ENCODE assay signal across 22 cellular contexts in the genomic region with DNA sequence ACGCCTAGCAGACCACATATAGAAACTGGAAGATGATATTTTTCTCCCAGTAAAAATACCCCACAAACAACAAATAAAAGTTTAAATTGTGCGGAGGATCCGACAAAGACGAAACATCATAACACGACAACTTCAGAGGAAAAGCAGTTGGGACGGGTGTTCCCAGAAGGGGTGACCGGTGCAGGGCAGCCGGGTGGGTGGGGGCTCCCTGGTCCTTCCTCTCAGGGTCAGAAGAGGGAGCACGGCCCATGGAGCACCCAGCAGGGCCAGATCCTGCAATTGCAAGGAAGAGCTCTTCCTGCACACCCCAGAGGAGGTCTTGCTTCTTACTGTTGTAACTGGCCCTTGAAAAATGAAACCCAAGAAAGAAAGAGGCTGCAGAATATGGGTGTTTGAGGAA.
DNase-seq lines count a peak whose midpoint lies in the region; ATAC-seq, FAIRE-seq and TF ChIP-seq lines count a peak whose summit lies in the region.
"Had no signal": no experiment of that assay in that cellular context is flagged by ENCODE, and none has a peak within 500 bp of the region (broad histone marks: within the 10 kb centered on the region; RNA-seq: fewer than 3 reads in every experiment).

No MANE protein-coding gene starts in this region.

- peaks cover 50% of the 10 kb centered on the region for H3K4me1 ChIP-seq in BLaER1
- H3K4me1 ChIP-seq in K562 (replicated peaks in 1 of 2; ENCODE audit: control insufficient read depth in 2 of 2, insufficient read depth in 2 of 2, low read length in 2 of 2) = no peaks in the 10 kb centered on the region; a peak in 1 of 5 replicates

- H3K9me1 ChIP-seq in K562 (ENCODE audit: control insufficient read depth, insufficient read depth, low read length) = no peaks in the 10 kb centered on the region

- H3K27me3 ChIP-seq in BLaER1 (no peaks in the 10 kb centered on the region), H7 (ENCODE audit: control insufficient read depth, insufficient read depth, low read length) (no peaks in the 10 kb centered on the region; the same call in 1 of the 2 replicates), K562 (ENCODE audit: control insufficient read depth in 2 of 2, insufficient read depth in 2 of 2, low read length in 2 of 2) (peaks cover 0 to 8% of the 10 kb centered on the region in 2 experiments; a peak in 2 of 5 replicates)

- WGBS in K562 (ENCODE audit: insufficient coverage, low coverage, missing lambda C conversion rate) = 47% methylated on average over 2 of the region's 9 CpGs

- DNase-seq in H7 (peak; percentile 35), K562 (ENCODE audit: extremely low read depth in 1 of 4, low spot score in 3 of 4) (no peak), mesenteric fat pad (ENCODE audit: low spot score) (peak; percentile 59), NCI-H524 (lab: John Stamatoyannopoulos, UW) (no peak), activated T-cell treated with anti-CD3 and anti-CD28 coated beads for 4 hours (no peak)
- no peak for DNase-seq in activated T-cell treated with anti-CD3 and anti-CD28 coated beads, Interleukin-2, amount 50 U/mL, for 24 hours
- DNase-seq in T-helper 2 cell treated with Interferon-gamma antibody and Interleukin-4, amounts not matched to agents 5 μg/mL and 100 μg/mL, for 36 hours (ENCODE audit: low spot score) = no peak
- DNase-seq: C1 segment of cervical spinal cord; Calu3; CD4-positive, alpha-beta memory T cell; COR-L47; DMS53; DND-41; H9 had no signal

- H3K9me3 ChIP-seq in BLaER1 (no peaks in the 10 kb centered on the region), K562 (replicated peaks; ENCODE audit: control insufficient read depth, insufficient read depth, low read depth, low read length) (no peaks in the 10 kb centered on the region)

- H3K4me2 ChIP-seq in BLaER1 = peak overlapping the region; percentile 64
- H3K4me2 ChIP-seq in K562 (ENCODE audit: insufficient read depth, low read length) = no peak overlapping the region

- no peaks in the 10 kb centered on the region for H3K36me3 Mint-ChIP-seq in activated T-cell treated with anti-CD3 and anti-CD28 coated beads, Interleukin-2, amount 50 U/mL, for 24 hours (ENCODE audit: low read depth)
- H3K36me3 Mint-ChIP-seq in T-helper 2 cell treated with Interferon-gamma antibody and Interleukin-4, amounts not matched to agents 5 μg/mL and 100 μg/mL, for 36 hours (ENCODE audit: low read depth) = no peaks in the 10 kb centered on the region
- H3K36me3 Mint-ChIP-seq: CD4-positive, alpha-beta memory T cell had no signal

- in situ Hi-C loops in K562 (cut with MboI) = no loop called here

- H3K4me3 Mint-ChIP-seq in activated T-cell treated with anti-CD3 and anti-CD28 coated beads, Interleukin-2, amount 50 U/mL, for 24 hours = no peak overlapping the region
- no peak overlapping the region for H3K4me3 Mint-ChIP-seq in T-helper 2 cell treated with Interferon-gamma antibody and Interleukin-4, amounts not matched to agents 5 μg/mL and 100 μg/mL, for 36 hours
- H3K4me3 Mint-ChIP-seq: B cell, H9 had no signal

- intact Hi-C loops in K562 (cut with micrococcal nuclease) = loop anchor here (5.0 to 10.0 kb wide), 2 partner anchors 102 to 160 kb away; no protein-coding TSS in a partner anchor

- H4K20me1 ChIP-seq in BLaER1 (no peaks in the 10 kb centered on the region), K562 (replicated peaks; ENCODE audit: control insufficient read depth, insufficient read depth, low read length) (no peaks in the 10 kb centered on the region)

- H3K36me3 ChIP-seq in BLaER1 (no peaks in the 10 kb centered on the region), H7 (replicated peaks; ENCODE audit: control insufficient read depth, insufficient read depth, low read length) (no peaks in the 10 kb centered on the region), K562 (ENCODE audit: control insufficient read depth, insufficient read depth, low read length) (no peaks in the 10 kb centered on the region)

- H3K4me3 ChIP-seq in BLaER1 (no peak overlapping the region), H7 (ENCODE audit: insufficient read depth, low read depth, low read length) (no peak overlapping the region), K562 (no peak overlapping the region)

- H2AFZ ChIP-seq in K562 (ENCODE audit: low read depth, low read length) = no peak overlapping the region

- no peak for TF ChIP-seq EP300 in K562 (IDR thresholded peaks at IDR 0.05; ENCODE audit: low read length)

- TF ChIP-seq CTCF in K562 (IDR thresholded peaks at IDR 0.05 in 2 of 3, conservative IDR thresholded peaks at IDR 0.05 in 1 of 3; ENCODE audit: insufficient read depth in 2 of 3, low read depth in 1 of 3, low read length in 3 of 3) = no peak

- H3K27me3 Mint-ChIP-seq in activated T-cell treated with anti-CD3 and anti-CD28 coated beads, Interleukin-2, amount 50 U/mL, for 24 hours = no peaks in the 10 kb centered on the region
- H3K27me3 Mint-ChIP-seq in T-helper 2 cell treated with Interferon-gamma antibody and Interleukin-4, amounts not matched to agents 5 μg/mL and 100 μg/mL, for 36 hours (ENCODE audit: low read depth) = no peaks in the 10 kb centered on the region
- H3K27me3 Mint-ChIP-seq: B cell; CD4-positive, alpha-beta memory T cell had no signal

- ATAC-seq in K562 = peak; percentile 39; the same call in 1 of the 3 replicates
- ATAC-seq: HCT116 had no signal

- no TSS peak for BruUV-seq in K562 (replicated peaks; lab: Mats Ljungman, UMichigan)

- no peak for TF ChIP-seq RAD21 in K562 (CRISPR knock-in tag; conservative IDR thresholded peaks at IDR 0.05 in 1 of 2, IDR thresholded peaks at IDR 0.05 in 1 of 2)

- H3K79me2 ChIP-seq in K562 (ENCODE audit: control insufficient read depth, insufficient read depth, low read length) = no peaks in the 10 kb centered on the region

- TF ChIP-seq POLR2A in K562 (conservative IDR thresholded peaks at IDR 0.05) = no peak

- no peak overlapping the region for H3K27ac ChIP-seq in BLaER1
- H3K27ac ChIP-seq in K562 (ENCODE audit: extremely low read depth, low read depth, low read length) = no peak overlapping the region
- H3K27ac ChIP-seq: 22Rv1 had no signal

- H3K27ac Mint-ChIP-seq in activated T-cell treated with anti-CD3 and anti-CD28 coated beads, Interleukin-2, amount 50 U/mL, for 24 hours = no peak overlapping the region
- H3K27ac Mint-ChIP-seq in T-helper 2 cell treated with Interferon-gamma antibody and Interleukin-4, amounts not matched to agents 5 μg/mL and 100 μg/mL, for 36 hours = no peak overlapping the region
- H3K27ac Mint-ChIP-seq: B cell; CD4-positive, alpha-beta memory T cell had no signal

- no peaks in the 10 kb centered on the region for H3K9me3 Mint-ChIP-seq in activated T-cell treated with anti-CD3 and anti-CD28 coated beads, Interleukin-2, amount 50 U/mL, for 24 hours
- no peaks in the 10 kb centered on the region for H3K9me3 Mint-ChIP-seq in T-helper 2 cell treated with Interferon-gamma antibody and Interleukin-4, amounts not matched to agents 5 μg/mL and 100 μg/mL, for 36 hours
- H3K9me3 Mint-ChIP-seq: H9 had no signal

- CTCF ChIA-PET in K562 (lab: Yijun Ruan, JAX; ENCODE audit: low intra/inter-chr PET ratio) = no interaction called here

- H3K4me1 Mint-ChIP-seq in activated T-cell treated with anti-CD3 and anti-CD28 coated beads, Interleukin-2, amount 50 U/mL, for 24 hours (ENCODE audit: low read depth) = no peaks in the 10 kb centered on the region
- no peaks in the 10 kb centered on the region for H3K4me1 Mint-ChIP-seq in T-helper 2 cell treated with Interferon-gamma antibody and Interleukin-4, amounts not matched to agents 5 μg/mL and 100 μg/mL, for 36 hours (ENCODE audit: low read depth)
- H3K4me1 Mint-ChIP-seq: B cell; CD4-positive, alpha-beta memory T cell had no signal

- H3K9ac ChIP-seq in BLaER1 (no peak overlapping the region), K562 (ENCODE audit: insufficient read depth in 1 of 2, low read depth in 2 of 2, low read length in 2 of 2) (no peak overlapping the region)

- POLR2A ChIA-PET in K562 (lab: Yijun Ruan, JAX) = interaction anchor here (0.6 to 1.1 kb wide), 2 partner anchors 12 to 37 kb away, joined by 3 read pairs; no protein-coding TSS in a partner anchor

- no peak for FAIRE-seq in K562 (lab: Jason Lieb, UNC)
- FAIRE-seq: A204.1, G401.6, GM12892, H1 had no signal

TF ChIP-seq in K562, 482 proteins besides CTCF, POLR2A, EP300 and RAD21:
- TF ChIP-seq EGR1 (conservative IDR thresholded peaks at IDR 0.05) = no peak
TF ChIP-seq in K562: peak in this region for 0.

Comparison
In these comparisons a context has a peak if more than half of its experiments do, and no peak if none do; other contexts are left out.
1. DNase-seq: peak in H7 (single experiment) and mesenteric fat pad (single experiment); none in K562 (0 of 4), activated T-cell treated with anti-CD3 and anti-CD28 coated beads, Interleukin-2, amount 50 U/mL, for 24 hours (single experiment), NCI-H524 (0 of 2), T-helper 2 cell treated with Interferon-gamma antibody and Interleukin-4, amounts not matched to agents 5 μg/mL and 100 μg/mL, for 36 hours (single experiment) and activated T-cell treated with anti-CD3 and anti-CD28 coated beads for 4 hours (single experiment).